In genomic region chr19:57812201-57812600, GRCh38 we compare ENCODE assay signal across 12 cellular contexts. TPM values are rescaled to one million over a fixed set of nuclear protein-coding genes. Genes with fewer than 3 reads are reported as not detected.
DNase-seq lines count a peak whose midpoint lies in the region; ATAC-seq and TF ChIP-seq lines count a peak whose summit lies in the region.
"Had no signal": no experiment of that assay in that cellular context is flagged by ENCODE, and none has a peak within 500 bp of the region (broad histone marks: within the 10 kb centered on the region; RNA-seq: fewer than 3 reads in every experiment).

No MANE protein-coding gene starts in this region.

- H2AFZ ChIP-seq in hepatocyte: no peak overlapping the region

- H3K4me2 ChIP-seq in hepatocyte: peak overlapping the region; percentile 76

- no peaks in the 10 kb centered on the region for H3K27me3 ChIP-seq in hepatocyte
- H3K27me3 ChIP-seq: gastroesophageal sphincter had no signal

- no peak for ATAC-seq in natural killer cell treated with Interleukin-12 subunit alpha and Interleukin-12 subunit beta and Interleukin-15 and Interleukin-18, amount 100 ng/mL, for 72 hours
- ATAC-seq in natural killer cell (no peak), HG02840 (IDR thresholded peaks at IDR 0.05; ENCODE audit: low FRiP score, unreplicated experiment) (no peak), HG02642 (IDR thresholded peaks at IDR 0.05; ENCODE audit: poor library complexity, unreplicated experiment) (no peak)
- ATAC-seq: gastroesophageal sphincter had no signal

- intact Hi-C loops in natural killer cell (cut with micrococcal nuclease): loop anchor here (5.0 kb wide), 1 partner anchor 130 kb away; the partner anchor contains the start of gene ZNF551

- H3K9me2 ChIP-seq in hepatocyte (replicated peaks; ENCODE audit: insufficient read depth): no peaks in the 10 kb centered on the region

- WGBS in hepatocyte (ENCODE audit: low lambda C conversion rate, missing lambda C conversion rate): 89% methylated on average over 2 of the region's 2 CpGs

- H3K4me1 Mint-ChIP-seq in natural killer cell treated with Interleukin-12 subunit alpha and Interleukin-12 subunit beta and Interleukin-15 and Interleukin-18, amount 100 ng/mL, for 72 hours (ENCODE audit: low read depth in 2 of 2): peaks cover 29 to 39% of the 10 kb centered on the region in 2 donors
- H3K4me1 Mint-ChIP-seq in natural killer cell: peaks cover 20 to 24% of the 10 kb centered on the region in 2 donors

- no peak for TF ChIP-seq CTCF in natural killer cell (IDR thresholded peaks at IDR 0.05)
- no peak for TF ChIP-seq CTCF in hepatocyte (IDR thresholded peaks at IDR 0.05; ENCODE audit: poor library complexity)

- DNase-seq in natural killer cell treated with Interleukin-12 subunit alpha and Interleukin-12 subunit beta and Interleukin-15 and Interleukin-18, amount 100 ng/mL, for 72 hours (ENCODE audit: low spot score): no peak
- DNase-seq in natural killer cell: no peak
- DNase-seq in OCI-M1 (lab: John Stamatoyannopoulos, UW): peak; percentile 81
- DNase-seq in hepatocyte (ENCODE audit: low spot score): no peak
- no peak for DNase-seq in NOMO-1 treated with dmso at 0.1 percent for 144 hours (lab: John Stamatoyannopoulos, UW; ENCODE audit: unreplicated experiment)
- DNase-seq in inferior parietal cortex (ENCODE audit: extremely low spot score): no peak
- DNase-seq: activated effector memory CD4-positive, alpha-beta T cell treated with Interleukin-2 at 50 U/mL for 16 hours; NCI-H774 had no signal

- peak overlapping the region; percentile 94 for H3K27ac ChIP-seq in hepatocyte
- H3K27ac ChIP-seq: gastroesophageal sphincter had no signal

- H3K9me3 Mint-ChIP-seq in natural killer cell treated with Interleukin-12 subunit alpha and Interleukin-12 subunit beta and Interleukin-15 and Interleukin-18, amount 100 ng/mL, for 72 hours: no peaks in the 10 kb centered on the region
- no peaks in the 10 kb centered on the region for H3K9me3 Mint-ChIP-seq in natural killer cell

- H3K9me3 ChIP-seq in hepatocyte (ENCODE audit: low read depth): no peaks in the 10 kb centered on the region
- H3K9me3 ChIP-seq: gastroesophageal sphincter had no signal

- H3K4me3 ChIP-seq in hepatocyte: no peak overlapping the region
- H3K4me3 ChIP-seq: gastroesophageal sphincter, lung had no signal

- no peaks in the 10 kb centered on the region for H3K27me3 Mint-ChIP-seq in natural killer cell treated with Interleukin-12 subunit alpha and Interleukin-12 subunit beta and Interleukin-15 and Interleukin-18, amount 100 ng/mL, for 72 hours
- H3K27me3 Mint-ChIP-seq in natural killer cell (ENCODE audit: low read depth in 2 of 2): no peaks in the 10 kb centered on the region

- peaks cover 51% of the 10 kb centered on the region for H3K79me2 ChIP-seq in hepatocyte

- no peaks in the 10 kb centered on the region for H4K20me1 ChIP-seq in hepatocyte (ENCODE audit: insufficient read depth, poor library complexity, severe bottlenecking)

- peaks cover 15% of the 10 kb centered on the region for H3K36me3 Mint-ChIP-seq in natural killer cell treated with Interleukin-12 subunit alpha and Interleukin-12 subunit beta and Interleukin-15 and Interleukin-18, amount 100 ng/mL, for 72 hours
- peaks cover 7% of the 10 kb centered on the region for H3K36me3 Mint-ChIP-seq in natural killer cell

- H3K36me3 ChIP-seq in hepatocyte (replicated peaks; ENCODE audit: insufficient read depth, low read depth): no peaks in the 10 kb centered on the region

- peak overlapping the region; percentile 11 for H3K4me3 Mint-ChIP-seq in natural killer cell treated with Interleukin-12 subunit alpha and Interleukin-12 subunit beta and Interleukin-15 and Interleukin-18, amount 100 ng/mL, for 72 hours
- H3K4me3 Mint-ChIP-seq in natural killer cell: no peak overlapping the region

- peaks cover 25% of the 10 kb centered on the region for H3K4me1 ChIP-seq in hepatocyte (ENCODE audit: insufficient read depth)

- H3K27ac Mint-ChIP-seq in natural killer cell treated with Interleukin-12 subunit alpha and Interleukin-12 subunit beta and Interleukin-15 and Interleukin-18, amount 100 ng/mL, for 72 hours: peak overlapping the region in 1 of 2 donors; percentile 11
- H3K27ac Mint-ChIP-seq in natural killer cell: peak overlapping the region in 1 of 2 donors; percentile 68

RNA-seq across cellular contexts. Expression of gene ZNF552, which starts 2.5 kb away (rescaled TPM):
- total RNA-seq in natural killer cell treated with Interleukin-12 subunit alpha and Interleukin-12 subunit beta and Interleukin-15 and Interleukin-18, amount 100 ng/mL, for 72 hours: 10 to 100 TPM in 1 of 2 donors, 1 to 10 TPM in 1; 6.8 to 10.9 TPM
- total RNA-seq in natural killer cell: 10 to 100 TPM; 13.0 to 14.5 (median 14.3) TPM
- total RNA-seq in hepatocyte: 25.9 and 26.7 TPM in 2 replicates
- 12.9 and 13.7 TPM in 2 replicates for polyA plus RNA-seq in hepatocyte

RNA-seq across cellular contexts. Expression of gene ZNF587B, which starts 17.9 kb away (rescaled TPM):
- 10 to 100 TPM; 19.2 to 43.2 TPM for total RNA-seq in natural killer cell treated with Interleukin-12 subunit alpha and Interleukin-12 subunit beta and Interleukin-15 and Interleukin-18, amount 100 ng/mL, for 72 hours
- total RNA-seq in natural killer cell: 10 to 100 TPM; 23.4 to 25.7 (median 23.9) TPM
- 13.9 and 16.8 TPM in 2 replicates for total RNA-seq in hepatocyte
- polyA plus RNA-seq in hepatocyte: 1.8 and 6.4 TPM in 2 replicates

RNA-seq across cellular contexts. Expression of gene ZNF587, which starts 37.5 kb away (rescaled TPM):
- total RNA-seq in natural killer cell treated with Interleukin-12 subunit alpha and Interleukin-12 subunit beta and Interleukin-15 and Interleukin-18, amount 100 ng/mL, for 72 hours: 10 to 100 TPM; 34.5 to 72.5 TPM
- total RNA-seq in natural killer cell: 10 to 100 TPM; 54.9 to 58.9 (median 55.1) TPM
- total RNA-seq in hepatocyte: 36.8 and 60.5 TPM in 2 replicates
- polyA plus RNA-seq in hepatocyte: 8.8 and 11.5 TPM in 2 replicates

RNA-seq across cellular contexts. Expression of gene ZNF586, which starts 42.7 kb away (rescaled TPM):
- total RNA-seq in natural killer cell treated with Interleukin-12 subunit alpha and Interleukin-12 subunit beta and Interleukin-15 and Interleukin-18, amount 100 ng/mL, for 72 hours: 10 to 100 TPM; 19.4 to 20.1 TPM
- total RNA-seq in natural killer cell (10 to 100 TPM; 24.0 to 33.3 (median 28.2) TPM), hepatocyte (11.4 and 22.5 TPM in 2 replicates)
- 8.0 and 11.2 TPM in 2 replicates for polyA plus RNA-seq in hepatocyte
